Comparison of ENCODE assay signal across 8 cellular contexts in the genomic region with DNA sequence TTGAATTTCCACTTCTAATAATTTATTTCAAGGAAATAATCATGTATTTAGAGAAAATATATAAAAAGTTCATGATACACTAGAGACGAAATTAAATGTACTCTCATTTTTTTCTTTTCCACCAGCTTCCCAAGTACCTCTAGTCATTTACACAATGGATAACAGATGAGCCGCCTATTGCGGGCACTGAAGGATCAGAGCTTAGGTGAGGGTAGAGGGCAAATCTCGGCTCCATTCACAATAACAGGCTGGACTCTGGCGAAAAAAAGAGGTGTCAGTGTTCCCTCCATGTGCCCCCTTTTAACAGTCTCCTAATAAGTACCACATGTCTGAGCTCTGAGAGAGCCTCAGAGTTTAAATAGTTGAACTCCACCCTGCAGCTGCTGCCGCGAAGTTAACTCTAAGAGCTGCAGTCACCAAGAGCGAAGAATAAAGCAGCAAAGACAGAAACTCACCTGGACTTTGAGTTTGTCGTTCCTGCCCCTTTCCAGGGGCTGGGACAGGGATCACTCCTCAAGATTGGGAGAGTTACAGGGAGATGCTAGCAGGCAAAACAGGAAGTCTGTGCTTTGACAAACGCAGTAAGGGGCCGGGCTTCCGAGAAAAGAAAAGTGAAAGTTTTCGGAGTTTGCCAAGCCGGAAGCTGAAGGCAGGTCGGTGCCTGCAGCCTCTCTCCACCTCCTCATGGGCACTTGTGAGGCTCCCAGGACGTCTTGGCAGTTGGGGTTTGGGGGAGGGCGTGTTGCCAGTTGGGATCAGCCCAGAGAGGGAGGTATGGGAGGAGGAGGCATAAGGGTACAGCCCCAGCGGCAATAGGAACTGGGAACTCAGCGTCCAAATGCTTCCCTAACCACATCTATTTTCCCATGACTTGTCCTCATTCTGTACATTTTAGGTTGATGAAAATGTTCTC. TPM values are rescaled to one million over a fixed set of nuclear protein-coding genes. Genes with fewer than 3 reads are reported as not detected.
DNase-seq lines count a peak whose midpoint lies in the region; ATAC-seq and TF ChIP-seq lines count a peak whose summit lies in the region.

A gene (minus strand): TSS at position 566 of the 913 bp plus-strand sequence. CDS start 3,057 bp downstream, outside the sequence.

- H3K79me1 ChIP-seq in neuronal stem cell (ENCODE audit: low read depth, low read length): no peaks in the 10 kb centered on the region

- H2AFZ ChIP-seq in neuronal stem cell (ENCODE audit: low read length): peak within 1 kb of the TSS; percentile 91

- peak within 1 kb of the TSS; percentile 79 for H3K27ac ChIP-seq in RWPE1
- peak within 1 kb of the TSS; percentile 33 for H3K27ac ChIP-seq in foreskin keratinocyte
- H3K27ac ChIP-seq in neuronal stem cell (replicated peaks; ENCODE audit: low read length): no peak within 1 kb of the TSS
- peak within 1 kb of the TSS; percentile 79 for H3K27ac ChIP-seq in subcutaneous abdominal adipose tissue (ENCODE audit: low read depth, low read length)

- H2BK5ac ChIP-seq in neuronal stem cell (ENCODE audit: low read length): no peak within 1 kb of the TSS

- H3K18ac ChIP-seq in neuronal stem cell (ENCODE audit: low read length): peak within 1 kb of the TSS; percentile 89

- TF ChIP-seq CTCF in BE2C (IDR thresholded peaks at IDR 0.05; ENCODE audit: low read depth, low read length): no peak
- no peak for TF ChIP-seq CTCF in RWPE1 (conservative IDR thresholded peaks at IDR 0.05; ENCODE audit: low read depth)
- TF ChIP-seq CTCF in foreskin keratinocyte (conservative IDR thresholded peaks at IDR 0.05): peak; percentile 1

- CTCF ChIA-PET in RWPE1 (lab: Yijun Ruan, JAX): interaction anchor here (0.8 kb wide), 1 partner anchor 47 kb away, joined by 3 read pairs; no protein-coding TSS in a partner anchor

- H2BK15ac ChIP-seq in neuronal stem cell (ENCODE audit: low read length): no peak within 1 kb of the TSS

- ATAC-seq in HG03439 (IDR thresholded peaks at IDR 0.05; ENCODE audit: unreplicated experiment): peak; percentile 76
- ATAC-seq in foreskin keratinocyte: peak; percentile 90

- POLR2A ChIA-PET in RWPE1 (lab: Yijun Ruan, JAX; ENCODE audit: low non-redundant PET): interaction anchor here (0.6 kb wide), 1 partner anchor 87 kb away, joined by 3 read pairs; no protein-coding TSS in a partner anchor

- peak; percentile 77 for TF ChIP-seq POLR2A in GM19099 (IDR thresholded peaks at IDR 0.05; ENCODE audit: extremely low read depth, insufficient read length, low read depth)

- no peaks in the 10 kb centered on the region for H3K36me3 ChIP-seq in BE2C
- no peaks in the 10 kb centered on the region for H3K36me3 ChIP-seq in neuronal stem cell (replicated peaks in 1 of 2; ENCODE audit: control insufficient read depth in 2 of 2, insufficient read depth in 2 of 2, low read length in 2 of 2)
- peaks cover 9 to 19% (median 16%) of the 10 kb centered on the region in 5 donors for H3K36me3 ChIP-seq in subcutaneous abdominal adipose tissue (ENCODE audit: control insufficient read depth in 5 of 5, insufficient read depth in 5 of 5, low read length in 5 of 5)

- H3K9me3 ChIP-seq in BE2C (no peaks in the 10 kb centered on the region), neuronal stem cell (replicated peaks in 1 of 2; ENCODE audit: control insufficient read depth in 2 of 2, insufficient read depth in 1 of 2, low read depth in 1 of 2, low read length in 2 of 2) (no peaks in the 10 kb centered on the region), subcutaneous abdominal adipose tissue (ENCODE audit: control insufficient read depth in 5 of 5, low read length in 5 of 5) (no peaks in the 10 kb centered on the region)

- no peak within 1 kb of the TSS for H3K23ac ChIP-seq in neuronal stem cell (ENCODE audit: low read depth, low read length, poor library complexity)

- H2BK12ac ChIP-seq in neuronal stem cell (ENCODE audit: low read length): no peak within 1 kb of the TSS

- H2BK120ac ChIP-seq in neuronal stem cell (ENCODE audit: low read depth, low read length): no peak within 1 kb of the TSS

- H3K4me1 ChIP-seq in BE2C (no peaks in the 10 kb centered on the region), foreskin keratinocyte (peaks cover 21% of the 10 kb centered on the region), neuronal stem cell (ENCODE audit: control insufficient read depth in 2 of 2, insufficient read depth in 1 of 2, low read depth in 1 of 2, low read length in 2 of 2) (peaks cover 0 to 2% of the 10 kb centered on the region in 2 donors), subcutaneous abdominal adipose tissue (ENCODE audit: control insufficient read depth in 5 of 5, insufficient read depth in 5 of 5, low read length in 5 of 5) (peaks cover 0 to 31% (median 23%) of the 10 kb centered on the region in 5 donors)

- H3K9ac ChIP-seq in neuronal stem cell (ENCODE audit: low read depth, low read length, poor library complexity) (peak within 1 kb of the TSS; percentile 22), subcutaneous abdominal adipose tissue (ENCODE audit: low read length in 5 of 5) (peak within 1 kb of the TSS; percentile 36 to 85 (median 80))

- H3K27me3 ChIP-seq in BE2C: peaks cover 4% of the 10 kb centered on the region; the same call in 1 of the 2 replicates
- H3K27me3 ChIP-seq in foreskin keratinocyte: no peaks in the 10 kb centered on the region
- no peaks in the 10 kb centered on the region for H3K27me3 ChIP-seq in neuronal stem cell (ENCODE audit: control insufficient read depth in 3 of 3, insufficient read depth in 3 of 3, low read depth in 1 of 3, low read length in 3 of 3)
- no peaks in the 10 kb centered on the region for H3K27me3 ChIP-seq in subcutaneous abdominal adipose tissue (ENCODE audit: control insufficient read depth in 5 of 5, insufficient read depth in 4 of 5, low read length in 5 of 5)

- no peak within 1 kb of the TSS for H3K14ac ChIP-seq in neuronal stem cell (ENCODE audit: low read length)

- peak within 1 kb of the TSS; percentile 21 for H3K4me2 ChIP-seq in neuronal stem cell (ENCODE audit: insufficient read depth, low read length, poor library complexity, severe bottlenecking)

- no peak within 1 kb of the TSS for H3K4ac ChIP-seq in neuronal stem cell (ENCODE audit: low read length)

- H3K4me3 ChIP-seq in BE2C (ENCODE audit: low read depth, low read length): peak within 1 kb of the TSS; percentile 80
- H3K4me3 ChIP-seq in neuronal stem cell (ENCODE audit: low read length in 2 of 2): peak within 1 kb of the TSS; percentile 38 to 49
- H3K4me3 ChIP-seq in subcutaneous abdominal adipose tissue (ENCODE audit: low read depth in 1 of 5, low read length in 5 of 5): peak within 1 kb of the TSS; percentile 77 to 100 (median 96)

- no peak within 1 kb of the TSS for H4K91ac ChIP-seq in neuronal stem cell (ENCODE audit: low read depth, low read length, poor library complexity)

- H2AK5ac ChIP-seq in neuronal stem cell (ENCODE audit: low read depth, low read length): no peak within 1 kb of the TSS

- DNase-seq in BE2C: peak; percentile 13
- DNase-seq in RWPE1 (ENCODE audit: low spot score): peak; percentile 90
- peak; percentile 91 for DNase-seq in activated effector memory CD4-positive, alpha-beta T cell treated with anti-CD3 and anti-CD28 coated beads, Interleukin-2, amount 50 U/mL, for 16 hours
- peak; percentile 96 to 98 for DNase-seq in foreskin keratinocyte
- no peak for DNase-seq in neuronal stem cell (ENCODE audit: low spot score)

- H4K8ac ChIP-seq in neuronal stem cell (ENCODE audit: low read depth, low read length): no peak within 1 kb of the TSS

- no CpG with 5 or more reads among the region's 19 CpGs for WGBS in neuronal stem cell (ENCODE audit: extremely low coverage in 2 of 2, insufficient read length in 2 of 2, insufficient replicate concordance in 1 of 2), 2 donors

RNA-seq across cellular contexts. Expression of the gene that starts here (rescaled TPM):
- not detected for polyA plus RNA-seq in BE2C (2012; ENCODE audit: insufficient read depth, insufficient read length, low read depth)
- 29.9 and 32.1 TPM in 2 replicates for total RNA-seq in foreskin keratinocyte
- polyA plus RNA-seq in foreskin keratinocyte: 17.7 and 18.0 TPM in 2 replicates
- 1.7 TPM for polyA plus RNA-seq in neuronal stem cell (2013, experiment 1 of 2)
- polyA plus RNA-seq in neuronal stem cell (2013, experiment 2 of 2): 1.5 TPM

Comparison
In these comparisons a context has a peak if more than half of its experiments do, and no peak if none do; other contexts are left out.
1. H3K4me3 ChIP-seq: peak in every context shown above with its lines; median percentile 96 in subcutaneous abdominal adipose tissue; 80 in BE2C; 44 in neuronal stem cell.